Comparison of ENCODE assay signal across 8 cellular contexts in the genomic region with DNA sequence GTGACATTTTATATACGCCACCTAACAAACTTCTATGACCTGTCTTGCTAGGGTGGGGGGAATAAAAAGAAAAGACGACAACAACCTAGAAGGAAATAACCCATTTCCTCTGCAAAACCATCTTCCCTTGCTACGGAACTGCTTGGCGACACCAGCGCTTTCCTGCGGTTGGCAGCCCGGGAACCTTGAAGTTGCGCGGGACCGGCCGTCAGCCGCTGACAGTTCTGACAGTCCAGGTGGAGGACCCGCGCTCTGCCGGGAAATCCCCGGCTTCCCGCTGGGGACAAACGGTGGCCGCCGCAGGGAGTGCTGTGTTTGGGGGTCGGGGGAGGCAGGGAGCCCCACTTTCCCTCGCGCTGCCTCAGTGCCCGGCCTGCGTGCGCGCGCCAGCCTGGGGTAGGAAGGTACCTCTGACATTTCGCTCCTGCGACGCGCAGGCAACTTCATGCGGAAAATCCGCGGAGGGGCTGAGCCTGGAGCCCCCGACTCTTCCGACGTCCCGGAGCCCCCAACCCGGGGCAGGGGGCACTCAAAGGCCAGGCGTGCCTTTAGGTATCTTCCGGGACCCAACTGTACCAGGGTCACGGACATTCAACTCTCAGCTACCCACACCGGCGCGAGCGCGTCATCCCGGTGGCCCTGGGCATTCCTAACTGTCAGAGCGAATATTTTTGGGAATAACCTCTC. TPM values are rescaled to one million over a fixed set of nuclear protein-coding genes. Genes with fewer than 3 reads are reported as not detected.
DNase-seq lines count a peak whose midpoint lies in the region; ATAC-seq and TF ChIP-seq lines count a peak whose summit lies in the region.

No MANE protein-coding gene starts in this region.

- H3K9me3 ChIP-seq in OCI-LY3 (ENCODE audit: insufficient read depth, low read length), result no peaks in the 10 kb centered on the region
- H3K9me3 ChIP-seq in right atrium auricular region, result no peaks in the 10 kb centered on the region
- no peaks in the 10 kb centered on the region for H3K9me3 ChIP-seq in gastrocnemius medialis

- no peak overlapping the region for H2AFZ ChIP-seq in OCI-LY3 (ENCODE audit: low read depth, low read length)

- H3K4me2 ChIP-seq in OCI-LY3 (ENCODE audit: low read length), result peak overlapping the region; percentile 96

- DNase-seq in GM13976 (ENCODE audit: low spot score) (peak; percentile 61), right atrium auricular region (ENCODE audit: low spot score) (no peak), gastrocnemius medialis (peak in 1 of 2 donors; percentile 44)
- DNase-seq in activated naive CD4-positive, alpha-beta T cell treated with Interleukin-2 at 50 U/mL for 16 hours, result peak; percentile 64

- peak overlapping the region; percentile 92 for H3K4me3 ChIP-seq in OCI-LY3 (ENCODE audit: low read length)
- peak overlapping the region; percentile 54 to 70 for H3K4me3 ChIP-seq in right atrium auricular region
- H3K4me3 ChIP-seq in gastrocnemius medialis, result peak overlapping the region; percentile 64 to 81 (median 72)

- peak overlapping the region; percentile 92 for H3K9ac ChIP-seq in OCI-LY3 (ENCODE audit: low read length)

- no peaks in the 10 kb centered on the region for H3K27me3 ChIP-seq in OCI-LY3 (ENCODE audit: low read depth, low read length)
- H3K27me3 ChIP-seq in right atrium auricular region, result no peaks in the 10 kb centered on the region
- no peaks in the 10 kb centered on the region for H3K27me3 ChIP-seq in gastrocnemius medialis

- peak overlapping the region; percentile 99 for H3K27ac ChIP-seq in OCI-LY3 (ENCODE audit: low read length)
- peak overlapping the region in 1 of 2 donors; percentile 50 for H3K27ac ChIP-seq in right atrium auricular region
- peak overlapping the region; percentile 78 to 89 (median 88) for H3K27ac ChIP-seq in gastrocnemius medialis

- ATAC-seq in gastrocnemius medialis (peak; percentile 25 to 26), GM19455 (IDR thresholded peaks at IDR 0.05; ENCODE audit: unreplicated experiment) (no peak), HG02623 (IDR thresholded peaks at IDR 0.05; ENCODE audit: unreplicated experiment) (no peak), HG02884 (IDR thresholded peaks at IDR 0.05; ENCODE audit: unreplicated experiment) (no peak)

- H3K36me3 ChIP-seq in OCI-LY3 (replicated peaks; ENCODE audit: low read depth, low read length) (peaks cover 3% of the 10 kb centered on the region), right atrium auricular region (no peaks in the 10 kb centered on the region), gastrocnemius medialis (no peaks in the 10 kb centered on the region)

- H3K79me2 ChIP-seq in OCI-LY3 (ENCODE audit: low read length), result peaks cover 77% of the 10 kb centered on the region

- peaks cover 49% of the 10 kb centered on the region for H3K4me1 ChIP-seq in OCI-LY3 (ENCODE audit: low read length)
- H3K4me1 ChIP-seq in right atrium auricular region, result peaks cover 0 to 23% of the 10 kb centered on the region in 2 donors
- peaks cover 6 to 13% of the 10 kb centered on the region in 2 donors for H3K4me1 ChIP-seq in gastrocnemius medialis

- no peaks in the 10 kb centered on the region for H4K20me1 ChIP-seq in OCI-LY3 (ENCODE audit: insufficient read depth, low read length)

- TF ChIP-seq CTCF in GM13976 (IDR thresholded peaks at IDR 0.05; ENCODE audit: borderline replicate concordance, control extremely low read depth, extremely low read depth, insufficient read depth, missing control alignments) (no peak), OCI-LY3 (IDR thresholded peaks at IDR 0.05; ENCODE audit: low read depth, low read length) (no peak), right atrium auricular region (IDR thresholded peaks at IDR 0.05) (no peak), gastrocnemius medialis (IDR thresholded peaks at IDR 0.05 in 4 of 5, conservative IDR thresholded peaks at IDR 0.05 in 1 of 5) (no peak)

- TF ChIP-seq POLR2A in gastrocnemius medialis (IDR thresholded peaks at IDR 0.05), result peak in 1 of 2 donors; percentile 40

- intact Hi-C loops in gastrocnemius medialis (cut with DNase I; ENCODE audit: low total_unique reads), result loop anchor here (2.0 kb wide), 1 partner anchor 28 kb away; no protein-coding TSS in a partner anchor

- in situ Hi-C loops in GM13976 (cut with MboI; ENCODE audit: low sequenced_read_pairs, unreplicated experiment) (no loop called here), gastrocnemius medialis (cut with MboI; ENCODE audit: low sequenced_read_pairs in 4 of 4) (no loop called here)

RNA-seq across cellular contexts. Expression of a gene that starts 0.5 kb away (rescaled TPM):
- total RNA-seq in right atrium auricular region, result under 1 TPM; 0.22 to 0.43 TPM
- 1 to 10 TPM in 3 of 4 donors, under 1 TPM in 1; 0.66 to 7.1 (median 3.8) TPM for total RNA-seq in gastrocnemius medialis

RNA-seq across cellular contexts. Expression of a gene that starts 0.9 kb away (rescaled TPM):
- total RNA-seq in right atrium auricular region (1 to 10 TPM; 3.1 to 3.6 TPM), gastrocnemius medialis (1 to 10 TPM; 3.3 to 6.1 (median 5.4) TPM)

RNA-seq across cellular contexts. Expression of a gene that starts 42.6 kb away (rescaled TPM):
- total RNA-seq in right atrium auricular region, result 10 to 100 TPM; 57.3 to 62.8 TPM
- total RNA-seq in gastrocnemius medialis, result 10 to 100 TPM; 47.6 to 86.9 (median 61.8) TPM

Comparison
In these comparisons a context has a peak if more than half of its experiments do, and no peak if none do; other contexts are left out.
1. ATAC-seq: peak in gastrocnemius medialis (2 of 2); none in GM19455 (single experiment), HG02623 (single experiment) and HG02884 (single experiment).
2. Peak in every context shown above with its lines, with median percentiles within 50 percentile points of each other: H3K4me3 ChIP-seq.